In genomic region chr10:6514844-6515780, GRCh38 we compare ENCODE assay signal across 13 cellular contexts.
DNase-seq lines count a peak whose midpoint lies in the region; ATAC-seq and TF ChIP-seq lines count a peak whose summit lies in the region.
"Had no signal": no experiment of that assay in that cellular context is flagged by ENCODE, and none has a peak within 500 bp of the region (broad histone marks: within the 10 kb centered on the region; RNA-seq: fewer than 3 reads in every experiment).

No MANE protein-coding gene starts in this region.

- H3K36me3 Mint-ChIP-seq in CD4-positive, alpha-beta memory T cell = peaks cover 42 to 71% of the 10 kb centered on the region in 2 donors
- peaks cover 54% of the 10 kb centered on the region for H3K36me3 Mint-ChIP-seq in activated naive CD8-positive, alpha-beta T cell treated with anti-CD3 and anti-CD28 coated beads, Interleukin-2, amount 50 U/mL, for 24 hours (ENCODE audit: low read depth)
- H3K36me3 Mint-ChIP-seq in naive thymus-derived CD8-positive, alpha-beta T cell = peaks cover 8 to 58% (median 36%) of the 10 kb centered on the region in 3 donors
- peaks cover 48% of the 10 kb centered on the region for H3K36me3 Mint-ChIP-seq in endodermal cell (ENCODE audit: low read depth)

- H3K9me3 ChIP-seq in CD4-positive, alpha-beta memory T cell (ENCODE audit: control insufficient read depth in 1 of 2, low read length in 2 of 2) = no peaks in the 10 kb centered on the region
- H3K9me3 ChIP-seq in endodermal cell (ENCODE audit: control insufficient read depth, low read length) = peaks cover 31% of the 10 kb centered on the region
- H3K9me3 ChIP-seq: heart right ventricle had no signal

- in situ Hi-C loops in KBM-7 (cut with MboI; ENCODE audit: low pct_unique_long_range_greater_than_20kb, low sequenced_read_pairs) = no loop called here

- TF ChIP-seq CTCF in endodermal cell (conservative IDR thresholded peaks at IDR 0.05) = no peak

- H3K4me1 Mint-ChIP-seq in CD4-positive, alpha-beta memory T cell = peaks cover 63 to 94% (median 75%) of the 10 kb centered on the region in 4 donors
- peaks cover 92% of the 10 kb centered on the region for H3K4me1 Mint-ChIP-seq in activated naive CD8-positive, alpha-beta T cell treated with anti-CD3 and anti-CD28 coated beads, Interleukin-2, amount 50 U/mL, for 24 hours
- H3K4me1 Mint-ChIP-seq in naive thymus-derived CD8-positive, alpha-beta T cell = peaks cover 36 to 80% (median 74%) of the 10 kb centered on the region in 4 donors
- peaks cover 29% of the 10 kb centered on the region for H3K4me1 Mint-ChIP-seq in endodermal cell

- peaks cover 44% of the 10 kb centered on the region for H3K36me3 ChIP-seq in CD4-positive, alpha-beta memory T cell (ENCODE audit: insufficient read depth, low read length)
- peaks cover 53% of the 10 kb centered on the region for H3K36me3 ChIP-seq in endodermal cell (ENCODE audit: control insufficient read depth, insufficient read depth, low read length)

- DNase-seq in CD4-positive, alpha-beta memory T cell = no peak
- DNase-seq in KBM-7 = peak; percentile 43
- no peak for DNase-seq in activated naive CD8-positive, alpha-beta T cell treated with anti-CD3 and anti-CD28 coated beads, Interleukin-2, amount 50 U/mL, for 24 hours
- no peak for DNase-seq in naive thymus-derived CD8-positive, alpha-beta T cell
- DNase-seq in endodermal cell = no peak
- no peak for DNase-seq in RPMI8226
- no peak for DNase-seq in 8988T
- DNase-seq: amniotic stem cell, COR-L47, GF-D8, heart right ventricle, NCI-H1105 had no signal

- H3K9me3 Mint-ChIP-seq in CD4-positive, alpha-beta memory T cell = no peaks in the 10 kb centered on the region
- H3K9me3 Mint-ChIP-seq in activated naive CD8-positive, alpha-beta T cell treated with anti-CD3 and anti-CD28 coated beads, Interleukin-2, amount 50 U/mL, for 24 hours = peaks cover 15% of the 10 kb centered on the region
- peaks cover 0 to 1% (median 0%) of the 10 kb centered on the region in 9 donors for H3K9me3 Mint-ChIP-seq in naive thymus-derived CD8-positive, alpha-beta T cell
- peaks cover 25% of the 10 kb centered on the region for H3K9me3 Mint-ChIP-seq in endodermal cell

- peaks cover 78% of the 10 kb centered on the region for H3K4me1 ChIP-seq in CD4-positive, alpha-beta memory T cell (ENCODE audit: insufficient read depth, low read length)
- peaks cover 7% of the 10 kb centered on the region for H3K4me1 ChIP-seq in endodermal cell (ENCODE audit: control insufficient read depth, insufficient read depth, low read length)
- H3K4me1 ChIP-seq: heart right ventricle had no signal

- POLR2A ChIA-PET in CD4-positive, alpha-beta memory T cell (lab: Charles Lee; ENCODE audit: partially characterized antibody) = interaction anchor here (1.2 to 3.0 kb wide), 4 partner anchors 16 to 63 kb away, joined by 3 to 16 read pairs (median 11); no protein-coding TSS in a partner anchor
- POLR2A ChIA-PET in naive thymus-derived CD8-positive, alpha-beta T cell (lab: Charles Lee) = interaction anchor here (1.8 kb wide), 1 partner anchor 16 kb away, joined by 4 read pairs; no protein-coding TSS in a partner anchor

- H3K4me3 ChIP-seq in CD4-positive, alpha-beta memory T cell (ENCODE audit: low read length in 2 of 2) = no peak overlapping the region
- no peak overlapping the region for H3K4me3 ChIP-seq in endodermal cell (ENCODE audit: low read length)
- H3K4me3 ChIP-seq: heart right ventricle had no signal

- no peak for ATAC-seq in activated naive CD8-positive, alpha-beta T cell treated with anti-CD3 and anti-CD28 coated beads, Interleukin-2, amount 50 U/mL, for 24 hours
- ATAC-seq in naive thymus-derived CD8-positive, alpha-beta T cell = no peak

- H3K9ac ChIP-seq in endodermal cell (ENCODE audit: extremely low read depth, low read length, poor library complexity, severe bottlenecking) = no peak overlapping the region

- peak overlapping the region in 1 of 8 donors; percentile 11 for H3K4me3 Mint-ChIP-seq in CD4-positive, alpha-beta memory T cell
- H3K4me3 Mint-ChIP-seq in activated naive CD8-positive, alpha-beta T cell treated with anti-CD3 and anti-CD28 coated beads, Interleukin-2, amount 50 U/mL, for 24 hours = no peak overlapping the region
- no peak overlapping the region for H3K4me3 Mint-ChIP-seq in naive thymus-derived CD8-positive, alpha-beta T cell
- no peak overlapping the region for H3K4me3 Mint-ChIP-seq in endodermal cell

- H3K27me3 Mint-ChIP-seq in CD4-positive, alpha-beta memory T cell = no peaks in the 10 kb centered on the region
- no peaks in the 10 kb centered on the region for H3K27me3 Mint-ChIP-seq in activated naive CD8-positive, alpha-beta T cell treated with anti-CD3 and anti-CD28 coated beads, Interleukin-2, amount 50 U/mL, for 24 hours
- no peaks in the 10 kb centered on the region for H3K27me3 Mint-ChIP-seq in naive thymus-derived CD8-positive, alpha-beta T cell
- no peaks in the 10 kb centered on the region for H3K27me3 Mint-ChIP-seq in endodermal cell (ENCODE audit: insufficient read depth)

- H3K27ac Mint-ChIP-seq in CD4-positive, alpha-beta memory T cell = peak overlapping the region in 6 of 7 donors; percentile 21 to 83 (median 68)
- H3K27ac Mint-ChIP-seq in activated naive CD8-positive, alpha-beta T cell treated with anti-CD3 and anti-CD28 coated beads, Interleukin-2, amount 50 U/mL, for 24 hours = peak overlapping the region; percentile 9
- H3K27ac Mint-ChIP-seq in naive thymus-derived CD8-positive, alpha-beta T cell = peak overlapping the region in 9 of 10 donors; percentile 9 to 72 (median 47)
- H3K27ac Mint-ChIP-seq in endodermal cell = no peak overlapping the region

- intact Hi-C loops in CD4-positive, alpha-beta memory T cell (cut with micrococcal nuclease) = no loop called here

- CTCF ChIA-PET in CD4-positive, alpha-beta memory T cell (lab: Charles Lee; ENCODE audit: partially characterized antibody) = interaction anchor here (0.7 to 3.6 kb wide), 11 partner anchors 8 to 133 kb away, joined by 3 to 17 read pairs (median 3); partner anchors contain the start of gene PRKCQ

- H3K27ac ChIP-seq in CD4-positive, alpha-beta memory T cell (ENCODE audit: low read depth, low read length) = no peak overlapping the region
- no peak overlapping the region for H3K27ac ChIP-seq in endodermal cell (ENCODE audit: low read depth, low read length)
- H3K27ac ChIP-seq: heart right ventricle, VCaP had no signal

- H3K27me3 ChIP-seq in CD4-positive, alpha-beta memory T cell (ENCODE audit: insufficient read depth, low read length) = no peaks in the 10 kb centered on the region
- H3K27me3 ChIP-seq in endodermal cell (ENCODE audit: control insufficient read depth, insufficient read depth, low read length, poor library complexity, severe bottlenecking) = no peaks in the 10 kb centered on the region

- WGBS in endodermal cell (ENCODE audit: insufficient coverage in 1 of 2, insufficient read length in 1 of 2), 2 experiments = 92 to 93% methylated on average over 12 to 15 of the region's 15 CpGs
